9 cellular contexts compared by ENCODE assay signal in the genomic region with DNA sequence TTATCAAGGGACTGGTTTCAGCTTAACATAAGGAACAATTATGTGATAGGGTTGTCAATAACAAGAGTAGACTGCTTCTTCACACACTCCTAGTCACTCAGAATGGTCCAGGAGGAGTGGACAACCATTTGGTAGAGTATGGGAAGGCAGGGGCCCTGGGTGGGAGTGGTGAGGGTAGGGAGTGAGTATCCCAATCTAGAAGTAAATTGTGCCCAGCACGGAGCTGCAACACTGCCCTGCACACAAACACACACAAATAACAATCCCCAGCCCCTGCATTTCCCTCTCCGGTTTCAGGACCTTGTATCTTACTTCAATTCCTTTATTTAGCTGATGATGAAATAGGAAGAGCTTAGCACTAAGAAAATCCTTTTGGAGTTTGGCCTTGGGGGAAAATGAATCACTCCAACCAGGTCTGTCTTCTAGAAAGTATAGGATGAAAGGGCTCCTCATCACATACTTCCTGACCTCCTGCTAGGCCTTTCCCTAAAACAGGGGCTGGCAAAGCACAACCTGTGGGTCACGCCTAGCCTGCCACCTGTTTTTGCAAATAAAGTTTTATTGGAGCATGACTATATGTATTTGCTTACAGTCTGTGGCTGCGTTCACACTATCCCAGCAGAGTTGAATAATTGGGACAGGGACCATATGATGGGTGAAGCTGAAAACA.
DNase-seq lines count a peak whose midpoint lies in the region; TF ChIP-seq lines count a peak whose summit lies in the region.
"Had no signal": no experiment of that assay in that cellular context is flagged by ENCODE, and none has a peak within 500 bp of the region (broad histone marks: within the 10 kb centered on the region; RNA-seq: fewer than 3 reads in every experiment).

No MANE protein-coding gene starts in this region.

- peaks cover 19% of the 10 kb centered on the region for H3K4me1 Mint-ChIP-seq in activated CD4-positive, alpha-beta memory T cell treated with anti-CD3 and anti-CD28 coated beads for 36 hours (ENCODE audit: low read depth)
- H3K4me1 Mint-ChIP-seq in activated CD4-positive, alpha-beta T cell treated with anti-CD3 and anti-CD28 coated beads, Interleukin-2, amount 10 ng/mL, durations not matched to agents 24 days and 14 days, result peaks cover 15% of the 10 kb centered on the region

- 87% methylated on average over 4 of the region's 4 CpGs for WGBS in liver
- WGBS in thyroid gland, 2 donors, result 79 to 86% methylated on average over 4 of the region's 4 CpGs

- no peaks in the 10 kb centered on the region for H3K36me3 Mint-ChIP-seq in activated CD4-positive, alpha-beta memory T cell treated with anti-CD3 and anti-CD28 coated beads for 36 hours
- H3K36me3 Mint-ChIP-seq in activated CD4-positive, alpha-beta T cell treated with anti-CD3 and anti-CD28 coated beads, Interleukin-2, amount 10 ng/mL, durations not matched to agents 24 days and 14 days (ENCODE audit: low read depth), result no peaks in the 10 kb centered on the region

- H3K4me3 ChIP-seq in brain microvascular endothelial cell (ENCODE audit: low read depth, low read length) (no peak overlapping the region), liver (ENCODE audit: low read depth in 1 of 3, low read length in 3 of 3) (no peak overlapping the region), thyroid gland (replicated peaks in 1 of 3) (no peak overlapping the region)

- DNase-seq in DMS79 treated with DMSO at 0.1 percent for 48 hours (lab: John Stamatoyannopoulos, UW) (peak; percentile 58), DMS79 (lab: John Stamatoyannopoulos, UW) (no peak), brain microvascular endothelial cell (no peak), thyroid gland (no peak), T-helper 1 cell (no peak)
- no peak for DNase-seq in activated CD4-positive, alpha-beta memory T cell treated with anti-CD3 and anti-CD28 coated beads for 36 hours
- no peak for DNase-seq in activated CD4-positive, alpha-beta T cell treated with anti-CD3 and anti-CD28 coated beads, Interleukin-2, amount 10 ng/mL, durations not matched to agents 24 days and 14 days

- TF ChIP-seq POLR2A in thyroid gland (IDR thresholded peaks at IDR 0.05), result no peak

- H3K27me3 Mint-ChIP-seq in activated CD4-positive, alpha-beta memory T cell treated with anti-CD3 and anti-CD28 coated beads for 36 hours, result peaks cover 23% of the 10 kb centered on the region
- H3K27me3 Mint-ChIP-seq in activated CD4-positive, alpha-beta T cell treated with anti-CD3 and anti-CD28 coated beads, Interleukin-2, amount 10 ng/mL, durations not matched to agents 24 days and 14 days, result peaks cover 10% of the 10 kb centered on the region

- H3K4me1 ChIP-seq in liver (ENCODE audit: control insufficient read depth in 4 of 4, insufficient read depth in 4 of 4, low read length in 3 of 4) (peaks cover 0 to 10% (median 4%) of the 10 kb centered on the region in 4 donors), thyroid gland (peaks cover 47 to 82% of the 10 kb centered on the region in 2 donors)

- no peak overlapping the region for H3K4me3 Mint-ChIP-seq in activated CD4-positive, alpha-beta memory T cell treated with anti-CD3 and anti-CD28 coated beads for 36 hours
- no peak overlapping the region for H3K4me3 Mint-ChIP-seq in activated CD4-positive, alpha-beta T cell treated with anti-CD3 and anti-CD28 coated beads, Interleukin-2, amount 10 ng/mL, durations not matched to agents 24 days and 14 days

- H3K9ac ChIP-seq in liver (ENCODE audit: low read depth in 1 of 2, low read length in 2 of 2), result no peak overlapping the region

- CTCF ChIA-PET in activated CD4-positive, alpha-beta memory T cell treated with anti-CD3 and anti-CD28 coated beads for 36 hours (lab: Charles Lee), result no interaction called here

- H3K27me3 ChIP-seq in brain microvascular endothelial cell (replicated peaks) (no peaks in the 10 kb centered on the region), liver (ENCODE audit: control insufficient read depth in 4 of 4, insufficient read depth in 4 of 4, low read length in 3 of 4) (no peaks in the 10 kb centered on the region), thyroid gland (no peaks in the 10 kb centered on the region)
- H3K27me3 ChIP-seq: neutrophil had no signal

- no peaks in the 10 kb centered on the region for H3K9me3 Mint-ChIP-seq in activated CD4-positive, alpha-beta memory T cell treated with anti-CD3 and anti-CD28 coated beads for 36 hours
- H3K9me3 Mint-ChIP-seq in activated CD4-positive, alpha-beta T cell treated with anti-CD3 and anti-CD28 coated beads, Interleukin-2, amount 10 ng/mL, durations not matched to agents 24 days and 14 days, result no peaks in the 10 kb centered on the region

- intact Hi-C loops in thyroid gland (cut with DNase I), result no loop called here
- intact Hi-C loops in activated CD4-positive, alpha-beta memory T cell treated with anti-CD3 and anti-CD28 coated beads for 36 hours (cut with micrococcal nuclease), result loop anchor here (5.0 kb wide), 4 partner anchors 42 to 327 kb away; a partner anchor contains a TSS
- intact Hi-C loops in activated CD4-positive, alpha-beta T cell treated with anti-CD3 and anti-CD28 coated beads, Interleukin-2, amount 10 ng/mL, durations not matched to agents 24 days and 14 days (cut with micrococcal nuclease), result loop anchor here (2.0 to 5.0 kb wide), 3 partner anchors 57 to 178 kb away; no protein-coding TSS in a partner anchor

- H3K36me3 ChIP-seq in brain microvascular endothelial cell (replicated peaks), result no peaks in the 10 kb centered on the region
- peaks cover 0 to 3% (median 0%) of the 10 kb centered on the region in 4 donors for H3K36me3 ChIP-seq in liver (ENCODE audit: control insufficient read depth in 4 of 4, insufficient read depth in 3 of 4, low read depth in 1 of 4, low read length in 3 of 4)
- no peaks in the 10 kb centered on the region for H3K36me3 ChIP-seq in thyroid gland
- H3K36me3 ChIP-seq: neutrophil had no signal

- no peak for TF ChIP-seq RAD21 in liver (IDR thresholded peaks at IDR 0.05)

- H3K27ac Mint-ChIP-seq in activated CD4-positive, alpha-beta memory T cell treated with anti-CD3 and anti-CD28 coated beads for 36 hours, result no peak overlapping the region
- H3K27ac Mint-ChIP-seq in activated CD4-positive, alpha-beta T cell treated with anti-CD3 and anti-CD28 coated beads, Interleukin-2, amount 10 ng/mL, durations not matched to agents 24 days and 14 days, result no peak overlapping the region

- H3K9me3 ChIP-seq in liver (ENCODE audit: control insufficient read depth in 4 of 4, low read length in 3 of 4), result no peaks in the 10 kb centered on the region
- no peaks in the 10 kb centered on the region for H3K9me3 ChIP-seq in thyroid gland
- H3K9me3 ChIP-seq: neutrophil had no signal

- H3K27ac ChIP-seq in brain microvascular endothelial cell (peak overlapping the region; percentile 99), liver (ENCODE audit: low read depth in 1 of 2, low read length in 2 of 2) (peak overlapping the region; percentile 44 to 69), thyroid gland (peak overlapping the region; percentile 71 to 84 (median 76))
- H3K27ac ChIP-seq: neutrophil had no signal

- TF ChIP-seq CTCF in brain microvascular endothelial cell (IDR thresholded peaks at IDR 0.05; ENCODE audit: low read depth, low read length, missing control alignments), result no peak
- no peak for TF ChIP-seq CTCF in liver (IDR thresholded peaks at IDR 0.05; ENCODE audit: low read depth, low read length, missing input control)
- TF ChIP-seq CTCF in thyroid gland (IDR thresholded peaks at IDR 0.05), result no peak

- in situ Hi-C loops in brain microvascular endothelial cell (cut with HindIII; ENCODE audit: low pct_ligation_motif_present, low sequenced_read_pairs), result no loop called here

- POLR2A ChIA-PET in activated CD4-positive, alpha-beta memory T cell treated with anti-CD3 and anti-CD28 coated beads for 36 hours (lab: Charles Lee), result no interaction called here

TF ChIP-seq in liver, 16 proteins besides CTCF, POLR2A, EP300 and RAD21 (continues in another document):
- TF ChIP-seq, protein P1, sequence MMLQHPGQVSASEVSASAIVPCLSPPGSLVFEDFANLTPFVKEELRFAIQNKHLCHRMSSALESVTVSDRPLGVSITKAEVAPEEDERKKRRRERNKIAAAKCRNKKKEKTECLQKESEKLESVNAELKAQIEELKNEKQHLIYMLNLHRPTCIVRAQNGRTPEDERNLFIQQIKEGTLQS (IDR thresholded peaks at IDR 0.05), result no peak
- TF ChIP-seq, protein P2, sequence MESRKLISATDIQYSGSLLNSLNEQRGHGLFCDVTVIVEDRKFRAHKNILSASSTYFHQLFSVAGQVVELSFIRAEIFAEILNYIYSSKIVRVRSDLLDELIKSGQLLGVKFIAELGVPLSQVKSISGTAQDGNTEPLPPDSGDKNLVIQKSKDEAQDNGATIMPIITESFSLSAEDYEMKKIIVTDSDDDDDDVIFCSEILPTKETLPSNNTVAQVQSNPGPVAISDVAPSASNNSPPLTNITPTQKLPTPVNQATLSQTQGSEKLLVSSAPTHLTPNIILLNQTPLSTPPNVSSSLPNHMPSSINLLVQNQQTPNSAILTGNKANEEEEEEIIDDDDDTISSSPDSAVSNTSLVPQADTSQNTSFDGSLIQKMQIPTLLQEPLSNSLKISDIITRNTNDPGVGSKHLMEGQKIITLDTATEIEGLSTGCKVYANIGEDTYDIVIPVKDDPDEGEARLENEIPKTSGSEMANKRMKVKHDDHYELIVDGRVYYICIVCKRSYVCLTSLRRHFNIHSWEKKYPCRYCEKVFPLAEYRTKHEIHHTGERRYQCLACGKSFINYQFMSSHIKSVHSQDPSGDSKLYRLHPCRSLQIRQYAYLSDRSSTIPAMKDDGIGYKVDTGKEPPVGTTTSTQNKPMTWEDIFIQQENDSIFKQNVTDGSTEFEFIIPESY (IDR thresholded peaks at IDR 0.05), result no peak
- TF ChIP-seq FOXA2 (IDR thresholded peaks at IDR 0.05) (no peak), TAF1 (conservative IDR thresholded peaks at IDR 0.05) (no peak), JUND (IDR thresholded peaks at IDR 0.05) (no peak), HNF4A (conservative IDR thresholded peaks at IDR 0.05) (no peak)
- TF ChIP-seq, protein P3, sequence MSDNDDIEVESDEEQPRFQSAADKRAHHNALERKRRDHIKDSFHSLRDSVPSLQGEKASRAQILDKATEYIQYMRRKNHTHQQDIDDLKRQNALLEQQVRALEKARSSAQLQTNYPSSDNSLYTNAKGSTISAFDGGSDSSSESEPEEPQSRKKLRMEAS (IDR thresholded peaks at IDR 0.05), result no peak
